ENCODE assay signal across 9 cellular contexts in genomic region chr22:23762866-23763578, GRCh38. TPM values are rescaled to one million over a fixed set of nuclear protein-coding genes. Genes with fewer than 3 reads are reported as not detected.
DNase-seq lines count a peak whose midpoint lies in the region; ATAC-seq, FAIRE-seq and TF ChIP-seq lines count a peak whose summit lies in the region.
"Had no signal": no experiment of that assay in that cellular context is flagged by ENCODE, and none has a peak within 500 bp of the region (broad histone marks: within the 10 kb centered on the region; RNA-seq: fewer than 3 reads in every experiment).

TSS of gene C22orf15 (plus strand) at chr22:23762990. CDS start at chr22:23763307, 317 bp downstream.

- H3K27me3 ChIP-seq in DND-41 (ENCODE audit: insufficient read depth, low read length, poor library complexity), result no peaks in the 10 kb centered on the region
- H3K27me3 ChIP-seq in Karpas-422 (ENCODE audit: low read length), result no peaks in the 10 kb centered on the region
- H3K27me3 ChIP-seq in neural progenitor cell, result peaks cover 4% of the 10 kb centered on the region
- H3K27me3 ChIP-seq: pancreas had no signal

- H3F3A ChIP-seq in neural progenitor cell (ENCODE audit: low read depth), result peaks cover 26% of the 10 kb centered on the region

- no peak within 1 kb of the TSS for H2AFZ ChIP-seq in DND-41 (ENCODE audit: low read depth, low read length)
- no peak within 1 kb of the TSS for H2AFZ ChIP-seq in Karpas-422 (ENCODE audit: low read length)
- H2AFZ ChIP-seq in neural progenitor cell (replicated peaks), result peak within 1 kb of the TSS; percentile 43

- peak within 1 kb of the TSS; percentile 44 for H3K27ac Mint-ChIP-seq in central memory CD8-positive, alpha-beta T cell (ENCODE audit: low read depth)
- H3K27ac Mint-ChIP-seq in neural progenitor cell, result peak within 1 kb of the TSS; percentile 97

- H3K9me3 ChIP-seq in DND-41 (ENCODE audit: insufficient read depth, low read length, severe bottlenecking), result no peaks in the 10 kb centered on the region
- no peaks in the 10 kb centered on the region for H3K9me3 ChIP-seq in Karpas-422 (ENCODE audit: low read length)
- H3K9me3 ChIP-seq in neural progenitor cell (ENCODE audit: low read depth), result no peaks in the 10 kb centered on the region
- H3K9me3 ChIP-seq: pancreas had no signal

- H3K36me3 ChIP-seq in DND-41 (ENCODE audit: insufficient read depth, low read length), result no peaks in the 10 kb centered on the region; the same call in 1 of the 2 replicates
- peaks cover 28% of the 10 kb centered on the region for H3K36me3 ChIP-seq in Karpas-422 (ENCODE audit: insufficient read depth, low read length)
- H3K36me3 ChIP-seq in neural progenitor cell, result no peaks in the 10 kb centered on the region
- H3K36me3 ChIP-seq: pancreas had no signal

- H3K4me3 ChIP-seq in DND-41 (ENCODE audit: low read depth in 1 of 2, low read length in 2 of 2), result no peak within 1 kb of the TSS
- peak within 1 kb of the TSS; percentile 88; the same call in 1 of the 2 replicates for H3K4me3 ChIP-seq in Karpas-422 (ENCODE audit: low read length)
- H3K4me3 ChIP-seq in neural progenitor cell, result no peak within 1 kb of the TSS
- H3K4me3 ChIP-seq: pancreas had no signal

- H3K36me3 Mint-ChIP-seq in central memory CD8-positive, alpha-beta T cell (ENCODE audit: insufficient read depth), result peaks cover 6% of the 10 kb centered on the region
- H3K36me3 Mint-ChIP-seq in neural progenitor cell, result no peaks in the 10 kb centered on the region

- peak within 1 kb of the TSS; percentile 78 for H3K4me3 Mint-ChIP-seq in central memory CD8-positive, alpha-beta T cell
- H3K4me3 Mint-ChIP-seq in neural progenitor cell, result peak within 1 kb of the TSS; percentile 58

- no peak within 1 kb of the TSS for H3K4me2 ChIP-seq in DND-41 (ENCODE audit: insufficient read depth, low read length)
- H3K4me2 ChIP-seq in Karpas-422 (ENCODE audit: low read depth, low read length, poor library complexity, severe bottlenecking), result peak within 1 kb of the TSS; percentile 87
- H3K4me2 ChIP-seq in neural progenitor cell, result peak within 1 kb of the TSS; percentile 63

- TF ChIP-seq CTCF in DND-41 (IDR thresholded peaks at IDR 0.05; ENCODE audit: borderline replicate concordance, extremely low read depth, low read length, poor library complexity, severe bottlenecking), result no peak
- TF ChIP-seq CTCF in neural progenitor cell (IDR thresholded peaks at IDR 0.05), result no peak

- H3K27ac ChIP-seq in DND-41 (ENCODE audit: low read length) (0 out of 2 replicates have a peak within 1 kb of the TSS, but pooled peaks have one; percentile 37), Karpas-422 (ENCODE audit: low read length) (peak within 1 kb of the TSS; percentile 97), neural progenitor cell (no peak within 1 kb of the TSS)
- H3K27ac ChIP-seq: pancreas had no signal

- no peaks in the 10 kb centered on the region for H3K27me3 Mint-ChIP-seq in central memory CD8-positive, alpha-beta T cell
- H3K27me3 Mint-ChIP-seq in neural progenitor cell (ENCODE audit: insufficient read depth, low read depth), result peaks cover 4% of the 10 kb centered on the region

- H3K9ac ChIP-seq in DND-41 (ENCODE audit: low read depth, low read length) (peak within 1 kb of the TSS; percentile 9; the same call in 1 of the 2 replicates), Karpas-422 (ENCODE audit: low read length) (peak within 1 kb of the TSS; percentile 99), neural progenitor cell (no peak within 1 kb of the TSS)

- H3K79me2 ChIP-seq in DND-41 (ENCODE audit: insufficient read depth, low read length) (no peaks in the 10 kb centered on the region), Karpas-422 (ENCODE audit: low read length) (peaks cover 21% of the 10 kb centered on the region), neural progenitor cell (ENCODE audit: low read depth) (no peaks in the 10 kb centered on the region)

- no peak for FAIRE-seq in RCC 7860 (lab: Jason Lieb, UNC)
- FAIRE-seq: pancreas had no signal

- peak; percentile 50 for ATAC-seq in DND-41 (ENCODE audit: insufficient read depth, low read depth)
- no peak for ATAC-seq in central memory CD8-positive, alpha-beta T cell (replicated peaks; ENCODE audit: extremely low read depth, poor library complexity, severe bottlenecking)
- ATAC-seq: pancreas had no signal

- no peaks in the 10 kb centered on the region for H3K9me3 Mint-ChIP-seq in central memory CD8-positive, alpha-beta T cell
- no peaks in the 10 kb centered on the region for H3K9me3 Mint-ChIP-seq in neural progenitor cell

- peaks cover 28% of the 10 kb centered on the region for H3K4me1 ChIP-seq in DND-41 (ENCODE audit: insufficient read depth, low read length)
- peaks cover 60% of the 10 kb centered on the region for H3K4me1 ChIP-seq in Karpas-422 (ENCODE audit: low read length)
- peaks cover 19% of the 10 kb centered on the region for H3K4me1 ChIP-seq in neural progenitor cell

- H3K9me2 ChIP-seq in Karpas-422 (replicated peaks; ENCODE audit: insufficient read depth, low read length), result no peaks in the 10 kb centered on the region

- DNase-seq in DND-41 (peak; percentile 62), Karpas-422 (peak; percentile 71), neural progenitor cell (ENCODE audit: low spot score) (peak; percentile 48), middle frontal gyrus (ENCODE audit: extremely low spot score, low spot score) (no peak), RCC 7860 (ENCODE audit: low spot score) (no peak), LoVo (ENCODE audit: low spot score) (no peak), SHP77 (lab: John Stamatoyannopoulos, UW) (no peak)
- DNase-seq in central memory CD8-positive, alpha-beta T cell (ENCODE audit: low spot score in 2 of 2), result no peak
- DNase-seq: pancreas had no signal

- H3K4me1 Mint-ChIP-seq in central memory CD8-positive, alpha-beta T cell, result peaks cover 28% of the 10 kb centered on the region
- H3K4me1 Mint-ChIP-seq in neural progenitor cell, result peaks cover 29% of the 10 kb centered on the region

- H4K20me1 ChIP-seq in DND-41 (ENCODE audit: insufficient read depth, low read length) (no peaks in the 10 kb centered on the region), Karpas-422 (ENCODE audit: insufficient read depth, low read depth, low read length) (peaks cover 16% of the 10 kb centered on the region), neural progenitor cell (ENCODE audit: low read depth) (no peaks in the 10 kb centered on the region)

RNA-seq across cellular contexts. Expression of gene C22orf15, which starts in this region (rescaled TPM):
- not detected in 2 replicates for total RNA-seq in Karpas-422 (2014; rRNA removed; shearing (Covaris generic); ENCODE audit: low replicate concordance)
- 0.56 and 3.0 TPM in 2 replicates for total RNA-seq in neural progenitor cell (ENCODE audit: low replicate concordance)
- total RNA-seq: pancreas had no signal

Comparison
In these comparisons a context has a peak if more than half of its experiments do, and no peak if none do; other contexts are left out.
1. Peak in DNase-seq, H3K4me3 ChIP-seq, H3K27ac ChIP-seq, H3K9ac ChIP-seq and H3K4me2 ChIP-seq in Karpas-422; RNA of the gene not detected or under 1 TPM.
2. DNase-seq: peak in DND-41 (single experiment) and neural progenitor cell (single experiment); none in central memory CD8-positive, alpha-beta T cell (0 of 2), middle frontal gyrus (single experiment), RCC 7860 (single experiment), LoVo (single experiment) and SHP77 (0 of 2).